ENCODE assay signal across 1 cellular context in genomic region chr14:22929104-22929847, GRCh38.
A peak's percentile ranks its signal among the peaks of the same experiment; 100 is the strongest.
TF ChIP-seq lines count a peak whose summit lies in the region.

PRMT5 (minus strand) TSS chr14:22929376; CDS start chr14:22929361, 15 bp downstream.

TF ChIP-seq in K562, 482 proteins besides CTCF, POLR2A, EP300 and RAD21 (continued from another document):
- TF ChIP-seq, protein P1, sequence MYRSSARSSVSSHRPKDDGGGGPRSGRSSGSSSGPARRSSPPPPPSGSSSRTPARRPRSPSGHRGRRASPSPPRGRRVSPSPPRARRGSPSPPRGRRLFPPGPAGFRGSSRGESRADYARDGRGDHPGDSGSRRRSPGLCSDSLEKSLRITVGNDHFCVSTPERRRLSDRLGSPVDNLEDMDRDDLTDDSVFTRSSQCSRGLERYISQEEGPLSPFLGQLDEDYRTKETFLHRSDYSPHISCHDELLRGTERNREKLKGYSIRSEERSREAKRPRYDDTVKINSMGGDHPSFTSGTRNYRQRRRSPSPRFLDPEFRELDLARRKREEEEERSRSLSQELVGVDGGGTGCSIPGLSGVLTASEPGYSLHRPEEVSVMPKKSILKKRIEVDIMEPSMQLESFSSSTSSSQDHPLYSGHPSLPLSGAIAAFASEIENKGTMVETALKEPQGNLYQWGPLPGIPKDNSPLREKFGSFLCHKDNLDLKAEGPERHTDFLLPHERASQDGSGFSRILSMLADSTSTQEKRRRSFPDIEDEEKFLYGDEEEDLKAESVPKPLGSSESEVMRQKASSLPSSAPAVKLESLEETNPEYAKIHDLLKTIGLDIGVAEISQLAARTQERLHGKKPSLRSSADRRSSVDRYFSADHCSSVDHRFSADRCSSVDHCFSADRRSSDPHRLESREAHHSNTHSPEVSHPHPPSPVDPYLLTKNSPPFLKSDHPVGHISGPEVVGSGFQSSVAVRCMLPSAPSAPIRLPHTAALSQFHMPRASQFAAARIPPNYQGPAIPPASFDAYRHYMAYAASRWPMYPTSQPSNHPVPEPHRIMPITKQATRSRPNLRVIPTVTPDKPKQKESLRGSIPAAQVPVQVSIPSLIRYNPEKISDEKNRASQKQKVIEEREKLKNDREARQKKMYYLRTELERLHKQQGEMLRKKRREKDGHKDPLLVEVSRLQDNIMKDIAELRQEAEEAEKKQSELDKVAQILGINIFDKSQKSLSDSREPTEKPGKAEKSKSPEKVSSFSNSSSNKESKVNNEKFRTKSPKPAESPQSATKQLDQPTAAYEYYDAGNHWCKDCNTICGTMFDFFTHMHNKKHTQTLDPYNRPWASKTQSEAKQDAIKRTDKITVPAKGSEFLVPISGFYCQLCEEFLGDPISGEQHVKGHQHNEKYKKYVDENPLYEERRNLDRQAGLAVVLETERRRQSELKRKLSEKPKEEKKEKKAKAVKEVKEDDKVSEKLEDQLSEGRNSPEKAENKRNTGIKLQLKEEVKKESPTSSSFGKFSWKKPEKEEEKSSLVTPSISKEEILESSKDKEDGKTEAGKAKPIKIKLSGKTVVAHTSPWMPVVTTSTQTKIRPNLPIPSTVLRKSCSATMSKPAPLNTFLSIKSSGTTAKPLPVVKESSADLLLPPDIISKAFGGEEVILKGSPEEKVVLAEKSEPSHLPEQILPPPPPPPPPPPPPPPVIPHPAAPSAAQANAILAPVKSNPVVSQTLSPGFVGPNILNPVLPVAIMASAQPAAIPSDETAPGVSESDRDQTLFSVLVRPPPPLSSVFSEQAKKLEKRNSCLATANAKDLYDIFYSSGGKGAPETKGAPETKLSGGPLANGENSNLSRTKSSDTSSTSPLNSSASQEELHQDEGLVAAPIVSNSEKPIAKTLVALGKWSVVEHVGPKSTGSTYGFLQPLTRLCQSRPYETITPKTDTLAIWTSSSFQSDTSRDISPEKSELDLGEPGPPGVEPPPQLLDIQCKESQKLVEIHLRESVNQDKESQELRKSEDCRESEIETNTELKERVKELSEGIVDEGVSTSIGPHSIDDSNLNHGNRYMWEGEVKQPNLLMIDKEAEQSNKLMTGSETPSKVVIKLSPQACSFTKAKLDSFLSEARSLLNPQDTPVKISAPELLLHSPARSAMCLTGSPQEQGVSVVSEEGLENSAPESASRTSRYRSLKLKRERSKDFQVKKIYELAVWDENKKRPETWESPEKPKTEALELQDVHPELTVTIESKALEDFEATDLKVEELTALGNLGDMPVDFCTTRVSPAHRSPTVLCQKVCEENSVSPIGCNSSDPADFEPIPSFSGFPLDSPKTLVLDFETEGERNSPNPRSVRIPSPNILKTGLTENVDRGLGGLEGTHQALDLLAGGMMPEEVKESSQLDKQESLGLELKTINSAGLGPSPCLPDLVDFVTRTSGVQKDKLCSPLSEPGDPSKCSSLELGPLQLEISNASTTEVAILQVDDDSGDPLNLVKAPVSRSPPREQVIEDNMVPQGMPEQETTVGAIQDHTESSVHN (IDR thresholded peaks at IDR 0.05; ENCODE audit: borderline replicate concordance in 1 of 2, low read depth in 1 of 2), result no peak
- TF ChIP-seq MTA1 (IDR thresholded peaks at IDR 0.05; ENCODE audit: borderline replicate concordance), result peak; percentile 33; the same call in 1 of the 2 replicates
- TF ChIP-seq, protein P2, sequence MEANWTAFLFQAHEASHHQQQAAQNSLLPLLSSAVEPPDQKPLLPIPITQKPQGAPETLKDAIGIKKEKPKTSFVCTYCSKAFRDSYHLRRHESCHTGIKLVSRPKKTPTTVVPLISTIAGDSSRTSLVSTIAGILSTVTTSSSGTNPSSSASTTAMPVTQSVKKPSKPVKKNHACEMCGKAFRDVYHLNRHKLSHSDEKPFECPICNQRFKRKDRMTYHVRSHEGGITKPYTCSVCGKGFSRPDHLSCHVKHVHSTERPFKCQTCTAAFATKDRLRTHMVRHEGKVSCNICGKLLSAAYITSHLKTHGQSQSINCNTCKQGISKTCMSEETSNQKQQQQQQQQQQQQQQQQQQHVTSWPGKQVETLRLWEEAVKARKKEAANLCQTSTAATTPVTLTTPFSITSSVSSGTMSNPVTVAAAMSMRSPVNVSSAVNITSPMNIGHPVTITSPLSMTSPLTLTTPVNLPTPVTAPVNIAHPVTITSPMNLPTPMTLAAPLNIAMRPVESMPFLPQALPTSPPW (CRISPR knock-in tag; IDR thresholded peaks at IDR 0.05), result peak; percentile 47; the same call in 1 of the 2 replicates
- TF ChIP-seq GMEB1 (CRISPR knock-in tag; IDR thresholded peaks at IDR 0.05), result no peak
- TF ChIP-seq REST (CRISPR knock-in tag; IDR thresholded peaks at IDR 0.05; ENCODE audit: low read depth), result 0 out of 2 replicates have a peak, but pooled peaks have one; percentile 24
- peak; percentile 95 for TF ChIP-seq BMI1 (IDR thresholded peaks at IDR 0.05; ENCODE audit: low read length)
- TF ChIP-seq, protein P3, sequence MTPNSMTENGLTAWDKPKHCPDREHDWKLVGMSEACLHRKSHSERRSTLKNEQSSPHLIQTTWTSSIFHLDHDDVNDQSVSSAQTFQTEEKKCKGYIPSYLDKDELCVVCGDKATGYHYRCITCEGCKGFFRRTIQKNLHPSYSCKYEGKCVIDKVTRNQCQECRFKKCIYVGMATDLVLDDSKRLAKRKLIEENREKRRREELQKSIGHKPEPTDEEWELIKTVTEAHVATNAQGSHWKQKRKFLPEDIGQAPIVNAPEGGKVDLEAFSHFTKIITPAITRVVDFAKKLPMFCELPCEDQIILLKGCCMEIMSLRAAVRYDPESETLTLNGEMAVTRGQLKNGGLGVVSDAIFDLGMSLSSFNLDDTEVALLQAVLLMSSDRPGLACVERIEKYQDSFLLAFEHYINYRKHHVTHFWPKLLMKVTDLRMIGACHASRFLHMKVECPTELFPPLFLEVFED (CRISPR knock-in tag; conservative IDR thresholded peaks at IDR 0.05), result 0 out of 2 replicates have a peak, but pooled peaks have one; percentile 62
- peak; percentile 78 for TF ChIP-seq BRF1 (IDR thresholded peaks at IDR 0.05; ENCODE audit: borderline replicate concordance, extremely low read depth, insufficient read length)
- peak; percentile 96 for TF ChIP-seq KDM5B (IDR thresholded peaks at IDR 0.05; ENCODE audit: insufficient replicate concordance, low read depth, low read length)
- TF ChIP-seq BHLHE40 (IDR thresholded peaks at IDR 0.05; ENCODE audit: low read length), result peak; percentile 2; the same call in 1 of the 2 replicates
- 0 out of 2 replicates have a peak, but pooled peaks have one; percentile 29 for TF ChIP-seq CHD2 (IDR thresholded peaks at IDR 0.05; ENCODE audit: low read depth, low read length)
- TF ChIP-seq ZNF444 (CRISPR knock-in tag; IDR thresholded peaks at IDR 0.05), result no peak
- TF ChIP-seq CEBPG (CRISPR knock-in tag; IDR thresholded peaks at IDR 0.05), result peak; percentile 81
- peak in 1 of 2 experiments; percentile 69; a peak in 3 of 4 replicates for TF ChIP-seq CEBPG (tag; conservative IDR thresholded peaks at IDR 0.05 in 1 of 2, IDR thresholded peaks at IDR 0.05 in 1 of 2)
- TF ChIP-seq TBP (optimal IDR thresholded peaks at IDR 0.05; ENCODE audit: low read depth, low read length), result peak; percentile 99
